Comparison of ENCODE assay signal across 11 cellular contexts in genomic region chr5:151140686-151141459, GRCh38. TPM values are rescaled to one million over a fixed set of nuclear protein-coding genes. Genes with fewer than 3 reads are reported as not detected.
DNase-seq lines count a peak whose midpoint lies in the region; ATAC-seq and TF ChIP-seq lines count a peak whose summit lies in the region.
"Had no signal": no experiment of that assay in that cellular context is flagged by ENCODE, and none has a peak within 500 bp of the region (broad histone marks: within the 10 kb centered on the region; RNA-seq: fewer than 3 reads in every experiment).

No MANE protein-coding gene starts in this region.

- ATAC-seq in gastroesophageal sphincter (no peak), psoas muscle (peak; percentile 34 to 65 (median 60)), aorta (ENCODE audit: low FRiP score) (no peak)

- peaks cover 0 to 36% (median 26%) of the 10 kb centered on the region in 4 donors for H3K4me1 ChIP-seq in Peyer's patch
- peaks cover 2 to 57% (median 25%) of the 10 kb centered on the region in 3 donors for H3K4me1 ChIP-seq in gastroesophageal sphincter
- peaks cover 60% of the 10 kb centered on the region for H3K4me1 ChIP-seq in psoas muscle
- H3K4me1 ChIP-seq in aorta (ENCODE audit: control insufficient read depth in 1 of 2, insufficient read depth in 2 of 2, low read length in 2 of 2): no peaks in the 10 kb centered on the region

- TF ChIP-seq POLR2A in Peyer's patch (IDR thresholded peaks at IDR 0.05) (no peak), gastroesophageal sphincter (IDR thresholded peaks at IDR 0.05) (no peak)

- peak overlapping the region in 3 of 4 donors; percentile 33 to 68 (median 42) for H3K27ac ChIP-seq in Peyer's patch
- H3K27ac ChIP-seq in gastroesophageal sphincter: peak overlapping the region in 3 of 4 donors; percentile 59 to 68 (median 60)
- peak overlapping the region; percentile 94 for H3K27ac ChIP-seq in psoas muscle
- peak overlapping the region in 1 of 2 donors; percentile 46 for H3K27ac ChIP-seq in aorta (ENCODE audit: low read depth in 1 of 2, low read length in 2 of 2)

- H3K4me3 ChIP-seq in GM06990 (replicated peaks; ENCODE audit: low read depth, low read length): peak overlapping the region; percentile 55
- H3K4me3 ChIP-seq in Peyer's patch: peak overlapping the region in 1 of 4 donors; percentile 25
- H3K4me3 ChIP-seq in gastroesophageal sphincter: no peak overlapping the region
- peak overlapping the region; percentile 46 for H3K4me3 ChIP-seq in psoas muscle
- H3K4me3 ChIP-seq in aorta (ENCODE audit: low read length in 2 of 2): no peak overlapping the region

- intact Hi-C loops in psoas muscle (cut with DNase I) (no loop called here), aorta (cut with DNase I) (no loop called here)

- H3K9me3 ChIP-seq in Peyer's patch: no peaks in the 10 kb centered on the region
- H3K9me3 ChIP-seq in gastroesophageal sphincter: no peaks in the 10 kb centered on the region
- no peaks in the 10 kb centered on the region for H3K9me3 ChIP-seq in psoas muscle
- no peaks in the 10 kb centered on the region for H3K9me3 ChIP-seq in aorta (ENCODE audit: control insufficient read depth, low read length)

- H3K36me3 ChIP-seq in GM06990 (ENCODE audit: control insufficient read depth, insufficient read depth, low read length) (peaks cover 51% of the 10 kb centered on the region), Peyer's patch (peaks cover 0 to 37% (median 0%) of the 10 kb centered on the region in 3 donors), gastroesophageal sphincter (peaks cover 0 to 83% of the 10 kb centered on the region in 2 donors), psoas muscle (ENCODE audit: insufficient read depth in 1 of 2, low read depth in 1 of 2) (peaks cover 11 to 64% of the 10 kb centered on the region in 2 donors), aorta (ENCODE audit: control insufficient read depth in 1 of 2, insufficient read depth in 2 of 2, low read length in 1 of 2) (peaks cover 3 to 17% of the 10 kb centered on the region in 2 donors)

- 30 to 60% methylated on average over 5 to 7 of the region's 7 CpGs for WGBS in gastroesophageal sphincter (ENCODE audit: low coverage in 1 of 2), 2 donors
- WGBS in psoas muscle, 3 donors: 24 to 40% (median 29%) methylated on average over 7 of the region's 7 CpGs
- WGBS in aorta, 2 donors: 47 to 55% methylated on average over 7 of the region's 7 CpGs

- TF ChIP-seq CTCF in GM06990 (IDR thresholded peaks at IDR 0.05; ENCODE audit: insufficient read depth, low read length, poor library complexity, severe bottlenecking) (no peak), Peyer's patch (IDR thresholded peaks at IDR 0.05) (no peak), gastroesophageal sphincter (IDR thresholded peaks at IDR 0.05) (no peak), psoas muscle (IDR thresholded peaks at IDR 0.05) (no peak)

- DNase-seq in GM06990 (ENCODE audit: extremely low read depth, insufficient read length) (no peak), Peyer's patch (no peak), psoas muscle (no peak), NCI-H1694 (lab: John Stamatoyannopoulos, UW) (no peak), NOMO-1 (lab: John Stamatoyannopoulos, UW; ENCODE audit: unreplicated experiment in 2 of 2) (no peak), aorta (no peak), LoVo (ENCODE audit: low spot score) (no peak)
- DNase-seq: DMS79, kidney, SIG-M5 had no signal

- TF ChIP-seq EP300 in gastroesophageal sphincter (IDR thresholded peaks at IDR 0.05): no peak

- H3K27me3 ChIP-seq in GM06990 (replicated peaks; ENCODE audit: control insufficient read depth, insufficient read depth, low read length) (no peaks in the 10 kb centered on the region), Peyer's patch (no peaks in the 10 kb centered on the region), gastroesophageal sphincter (no peaks in the 10 kb centered on the region), psoas muscle (ENCODE audit: insufficient read depth in 3 of 3, low read length in 2 of 3) (no peaks in the 10 kb centered on the region), aorta (ENCODE audit: control insufficient read depth in 1 of 2, insufficient read depth in 2 of 2, low read length in 1 of 2) (no peaks in the 10 kb centered on the region)

RNA-seq across cellular contexts. Expression of gene ANXA6, which starts 16.7 kb away (rescaled TPM):
- total RNA-seq in Peyer's patch (100 to 1,000 TPM in 1 of 4 donors, 10 to 100 TPM in 3; 11.2 to 228 (median 30.1) TPM), gastroesophageal sphincter (100 to 1,000 TPM; 359 to 435 (median 375) TPM), psoas muscle (100 to 1,000 TPM; 133 to 234 (median 154) TPM), aorta (100 to 1,000 TPM; 277 to 284 TPM)
- polyA plus RNA-seq in psoas muscle (100 to 1,000 TPM in 2 of 3 donors, 10 to 100 TPM in 1; 81.4 to 129 (median 112) TPM), aorta (100 to 1,000 TPM in 1 of 2 donors, 10 to 100 TPM in 1; 93.4 to 187 TPM)

Comparison
In these comparisons a context has a peak if more than half of its experiments do, and no peak if none do; other contexts are left out.
1. H3K4me3 ChIP-seq: peak in GM06990 (single experiment) and psoas muscle (single experiment); none in gastroesophageal sphincter (0 of 2) and aorta (0 of 2).
2. ATAC-seq: peak in psoas muscle (4 of 4); none in gastroesophageal sphincter (single experiment) and aorta (single experiment).